In the genomic region with DNA sequence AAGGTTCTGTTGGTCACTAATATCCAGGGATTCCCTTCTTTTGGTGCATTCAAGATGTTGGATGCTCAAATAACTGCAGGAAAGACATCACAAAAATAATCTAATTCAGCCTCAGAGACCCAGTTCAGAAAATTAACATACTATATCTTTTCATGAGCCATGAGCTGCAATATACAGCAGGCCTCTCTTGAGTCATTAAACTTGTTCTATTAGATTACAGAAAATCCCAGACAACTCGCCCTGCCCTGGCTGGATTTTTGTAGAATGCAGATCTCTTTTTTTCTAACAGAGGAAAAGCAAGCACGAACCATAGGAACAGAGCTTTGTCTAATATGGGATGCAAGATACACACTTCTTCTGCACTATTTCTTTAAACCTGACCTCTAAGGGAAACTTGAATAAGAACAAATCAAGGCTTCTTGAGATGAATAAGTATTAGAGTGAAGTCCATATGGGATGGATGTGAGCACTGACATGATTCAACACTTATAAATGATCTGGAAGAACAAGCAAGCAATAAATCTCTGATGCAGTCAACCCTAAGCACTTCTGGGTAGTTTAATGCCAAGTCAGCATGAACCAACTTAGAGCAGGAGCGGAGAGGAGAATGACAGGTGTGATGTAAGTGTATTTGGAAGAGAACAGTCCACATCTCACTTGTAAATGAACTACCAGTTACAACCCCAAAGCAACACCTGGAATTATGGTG, we compare ENCODE assay signal across 15 cellular contexts.
"Had no signal": no experiment of that assay in that cellular context is flagged by ENCODE, and none has a peak within 500 bp of the region (broad histone marks: within the 10 kb centered on the region; RNA-seq: fewer than 3 reads in every experiment).

No MANE protein-coding gene starts in this region.

- H3K27ac ChIP-seq: body of pancreas, cardiac muscle cell, epithelial cell of prostate, heart left ventricle, pancreas, psoas muscle, right atrium auricular region, tibial nerve had no signal

- H3K36me3 ChIP-seq: cardiac muscle cell, heart left ventricle, pancreas, right atrium auricular region, tibial nerve had no signal

- DNase-seq: activated CD4-positive, alpha-beta T cell treated with anti-CD3 and anti-CD28 coated beads, Interleukin-2, amount 10 ng/mL, durations not matched to agents 7 days and 5 days; activated CD8-positive, alpha-beta T cell treated with anti-CD3 and anti-CD28 coated beads, Interleukin-2, amount 10 ng/mL, durations not matched to agents 7 days and 5 days; activated gamma-delta T cell treated with Interleukin-2 at 50 U/mL for 16 hours; anterior cingulate cortex; body of pancreas; cortex of kidney; heart left ventricle; pancreas; psoas muscle; stimulated activated naive CD8-positive, alpha-beta T cell treated with anti-CD3 and anti-CD28 coated beads, Interleukin-15, amount 100 ng/mL, for 72 hours had no signal

- FAIRE-seq: islet of Langerhans, pancreas had no signal

- H3K9me3 ChIP-seq: body of pancreas, heart left ventricle, pancreas, psoas muscle, right atrium auricular region, tibial nerve had no signal

- ATAC-seq: activated CD8-positive, alpha-beta T cell treated with anti-CD3 and anti-CD28 coated beads, Interleukin-2, amount 10 ng/mL, durations not matched to agents 7 days and 5 days; body of pancreas; heart left ventricle; pancreas; psoas muscle; stimulated activated naive CD8-positive, alpha-beta T cell treated with anti-CD3 and anti-CD28 coated beads, Interleukin-15, amount 100 ng/mL, for 72 hours had no signal

- H3K27me3 ChIP-seq: body of pancreas, cardiac muscle cell, pancreas, right atrium auricular region, tibial nerve had no signal

- H3K4me3 ChIP-seq: body of pancreas, cardiac muscle cell, heart left ventricle, pancreas, psoas muscle, right atrium auricular region, tibial nerve had no signal

- H3K4me1 ChIP-seq: body of pancreas, pancreas, psoas muscle had no signal
